8 cellular contexts compared by ENCODE assay signal in the genomic region with DNA sequence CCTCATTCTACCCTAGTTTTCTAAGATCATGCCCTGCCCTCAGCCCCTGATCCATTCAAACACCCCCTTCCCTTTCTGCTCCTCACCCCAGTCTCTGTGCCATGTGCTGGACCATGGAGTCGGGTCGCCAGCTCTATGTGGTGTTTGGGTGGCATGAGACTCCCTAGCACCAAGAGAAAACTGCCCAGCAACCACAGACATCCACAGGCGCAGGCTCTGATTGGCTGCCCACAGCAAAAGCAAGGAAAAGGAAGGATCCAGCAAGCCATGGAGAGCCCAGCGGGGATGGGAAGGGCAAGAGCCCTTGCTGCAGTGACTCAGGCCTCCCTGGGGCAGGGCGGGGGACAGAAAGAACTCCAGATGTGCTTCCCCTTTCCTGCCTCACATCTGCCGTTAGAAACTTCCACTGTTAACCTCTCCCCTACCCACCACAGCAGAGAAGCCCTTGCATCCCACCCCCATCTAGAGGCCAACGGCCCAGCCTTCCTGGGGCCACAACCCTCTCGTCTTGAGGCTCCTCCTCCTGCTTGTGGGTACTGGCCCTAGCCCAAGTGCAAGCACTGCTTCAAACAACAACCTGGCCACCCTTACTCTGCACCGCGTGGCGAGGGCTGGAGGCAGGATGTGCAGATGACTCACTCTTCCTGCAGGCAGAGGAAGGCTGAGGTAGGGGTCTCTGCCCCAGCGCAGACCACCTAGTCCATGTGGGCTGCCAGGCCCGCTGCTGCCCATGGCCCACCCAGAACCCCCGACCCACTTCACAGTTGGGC. TPM values are rescaled to one million over a fixed set of nuclear protein-coding genes. Genes with fewer than 3 reads are reported as not detected.
DNase-seq lines count a peak whose midpoint lies in the region; TF ChIP-seq lines count a peak whose summit lies in the region.

No MANE protein-coding gene starts in this region.

- H3K4me3 ChIP-seq in liver (ENCODE audit: low read depth in 1 of 3, low read length in 3 of 3), result no peak overlapping the region

- CTCF ChIA-PET in HEK293T (lab: Yijun Ruan, JAX), result interaction anchor here (0.6 to 1.6 kb wide), 6 partner anchors 13 to 228 kb away, joined by 3 to 11 read pairs (median 4); no protein-coding TSS in a partner anchor

- 55% methylated on average over 14 of the region's 14 CpGs for WGBS in liver

- H3K27me3 ChIP-seq in liver (ENCODE audit: control insufficient read depth in 4 of 4, insufficient read depth in 4 of 4, low read length in 3 of 4), result no peaks in the 10 kb centered on the region

- TF ChIP-seq RAD21 in liver (IDR thresholded peaks at IDR 0.05), result no peak

- H3K9ac ChIP-seq in liver (ENCODE audit: low read depth in 1 of 2, low read length in 2 of 2), result no peak overlapping the region

- POLR2A ChIA-PET in HEK293T (lab: Yijun Ruan, JAX), result interaction anchor here (0.7 to 4.9 kb wide), 8 partner anchors 9 to 125 kb away, joined by 3 to 40 read pairs (median 4); a partner anchor contains a TSS

- no peak for TF ChIP-seq CTCF in liver (IDR thresholded peaks at IDR 0.05; ENCODE audit: low read depth, low read length, missing input control)

- no peaks in the 10 kb centered on the region for H3K9me3 ChIP-seq in liver (ENCODE audit: control insufficient read depth in 4 of 4, low read length in 3 of 4)

- DNase-seq in EL (peak; percentile 98), HEK293T (ENCODE audit: extremely low spot score) (peak; percentile 77), NCI-H2227 (lab: John Stamatoyannopoulos, UW; ENCODE audit: unreplicated experiment) (peak; percentile 84), dedifferentiated amniotic fluid mesenchymal stem cell (ENCODE audit: extremely low spot score) (peak; percentile 96), NCI-H2171 (lab: John Stamatoyannopoulos, UW) (no peak)
- peak; percentile 88 for DNase-seq in activated CD4-positive, alpha-beta T cell treated with anti-CD3 and anti-CD28 coated beads for 48 hours
- DNase-seq in stimulated activated CD8-positive, alpha-beta memory T cell treated with anti-CD3 and anti-CD28 coated beads, Interleukin-15, amount 100 ng/mL, for 4 hours (ENCODE audit: low read depth in 2 of 2), result peak; percentile 58 to 61

- peak overlapping the region; percentile 60 to 75 for H3K27ac ChIP-seq in liver (ENCODE audit: low read depth in 1 of 2, low read length in 2 of 2)

- peaks cover 9 to 60% (median 44%) of the 10 kb centered on the region in 4 donors for H3K4me1 ChIP-seq in liver (ENCODE audit: control insufficient read depth in 4 of 4, insufficient read depth in 4 of 4, low read length in 3 of 4)

- peaks cover 4 to 19% (median 15%) of the 10 kb centered on the region in 4 donors for H3K36me3 ChIP-seq in liver (ENCODE audit: control insufficient read depth in 4 of 4, insufficient read depth in 3 of 4, low read depth in 1 of 4, low read length in 3 of 4)

TF ChIP-seq in HEK293T, 16 proteins besides CTCF, POLR2A, EP300 and RAD21:
- TF ChIP-seq HDGF (IDR thresholded peaks at IDR 0.05; ENCODE audit: borderline replicate concordance) (no peak), ELF4 (IDR thresholded peaks at IDR 0.05) (no peak; the same call in 1 of the 2 replicates)
TF ChIP-seq in HEK293T: peak in this region for 0.

TF ChIP-seq in liver, 16 proteins besides CTCF, POLR2A, EP300 and RAD21:
- TF ChIP-seq NR2F2 (IDR thresholded peaks at IDR 0.05) (peak; percentile 16), HNF4A (conservative IDR thresholded peaks at IDR 0.05) (no peak), SP1 (IDR thresholded peaks at IDR 0.05) (no peak), FOXA2 (IDR thresholded peaks at IDR 0.05) (no peak), FOXA1 (IDR thresholded peaks at IDR 0.05) (no peak), JUND (IDR thresholded peaks at IDR 0.05) (peak; percentile 68 to 78), EGR1 (IDR thresholded peaks at IDR 0.05; ENCODE audit: low read depth in 2 of 2) (no peak), GABPA (IDR thresholded peaks at IDR 0.05 in 1 of 2, conservative IDR thresholded peaks at IDR 0.05 in 1 of 2) (no peak), YY1 (IDR thresholded peaks at IDR 0.05) (no peak)
- TF ChIP-seq, protein P1, sequence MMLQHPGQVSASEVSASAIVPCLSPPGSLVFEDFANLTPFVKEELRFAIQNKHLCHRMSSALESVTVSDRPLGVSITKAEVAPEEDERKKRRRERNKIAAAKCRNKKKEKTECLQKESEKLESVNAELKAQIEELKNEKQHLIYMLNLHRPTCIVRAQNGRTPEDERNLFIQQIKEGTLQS (IDR thresholded peaks at IDR 0.05), result no peak
- TF ChIP-seq, protein P2, sequence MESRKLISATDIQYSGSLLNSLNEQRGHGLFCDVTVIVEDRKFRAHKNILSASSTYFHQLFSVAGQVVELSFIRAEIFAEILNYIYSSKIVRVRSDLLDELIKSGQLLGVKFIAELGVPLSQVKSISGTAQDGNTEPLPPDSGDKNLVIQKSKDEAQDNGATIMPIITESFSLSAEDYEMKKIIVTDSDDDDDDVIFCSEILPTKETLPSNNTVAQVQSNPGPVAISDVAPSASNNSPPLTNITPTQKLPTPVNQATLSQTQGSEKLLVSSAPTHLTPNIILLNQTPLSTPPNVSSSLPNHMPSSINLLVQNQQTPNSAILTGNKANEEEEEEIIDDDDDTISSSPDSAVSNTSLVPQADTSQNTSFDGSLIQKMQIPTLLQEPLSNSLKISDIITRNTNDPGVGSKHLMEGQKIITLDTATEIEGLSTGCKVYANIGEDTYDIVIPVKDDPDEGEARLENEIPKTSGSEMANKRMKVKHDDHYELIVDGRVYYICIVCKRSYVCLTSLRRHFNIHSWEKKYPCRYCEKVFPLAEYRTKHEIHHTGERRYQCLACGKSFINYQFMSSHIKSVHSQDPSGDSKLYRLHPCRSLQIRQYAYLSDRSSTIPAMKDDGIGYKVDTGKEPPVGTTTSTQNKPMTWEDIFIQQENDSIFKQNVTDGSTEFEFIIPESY (IDR thresholded peaks at IDR 0.05), result no peak
- TF ChIP-seq, protein P3, sequence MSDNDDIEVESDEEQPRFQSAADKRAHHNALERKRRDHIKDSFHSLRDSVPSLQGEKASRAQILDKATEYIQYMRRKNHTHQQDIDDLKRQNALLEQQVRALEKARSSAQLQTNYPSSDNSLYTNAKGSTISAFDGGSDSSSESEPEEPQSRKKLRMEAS (IDR thresholded peaks at IDR 0.05), result no peak

RNA-seq across cellular contexts. Expression of a gene that starts 9.7 kb away (rescaled TPM):
- 100 to 1,000 TPM in 1 of 2 donors, 10 to 100 TPM in 1; 53.6 to 110 TPM for total RNA-seq in liver
- polyA plus RNA-seq in liver, result 10 to 100 TPM; 22.6 to 22.7 TPM

RNA-seq across cellular contexts. Expression of a gene that starts 17.4 kb away (rescaled TPM):
- total RNA-seq in liver, result 100 to 1,000 TPM; 373 to 640 TPM
- polyA plus RNA-seq in liver, result 100 to 1,000 TPM; 251 to 566 TPM

RNA-seq across cellular contexts. Expression of a gene that starts 35.0 kb away (rescaled TPM):
- total RNA-seq in liver, result 10 to 100 TPM in 1 of 2 donors, 1 to 10 TPM in 1; 5.6 to 12.1 TPM
- polyA plus RNA-seq in liver, result 10 to 100 TPM; 15.2 to 15.8 TPM

RNA-seq across cellular contexts. Expression of a gene that starts 45.4 kb away (rescaled TPM):
- 10 to 100 TPM; 43.1 to 55.3 TPM for total RNA-seq in liver
- 10 to 100 TPM in 1 of 2 donors, 1 to 10 TPM in 1; 4.4 to 21.4 TPM for polyA plus RNA-seq in liver

RNA-seq across cellular contexts. Expression of a gene that starts 56.3 kb away (rescaled TPM):
- total RNA-seq in liver, result 10 to 100 TPM in 1 of 2 donors, 1 to 10 TPM in 1; 6.0 to 17.2 TPM
- polyA plus RNA-seq in liver, result 10 to 100 TPM in 1 of 2 donors, 1 to 10 TPM in 1; 9.9 to 19.3 TPM
